Comparison of ENCODE assay signal across 12 cellular contexts in the genomic region with DNA sequence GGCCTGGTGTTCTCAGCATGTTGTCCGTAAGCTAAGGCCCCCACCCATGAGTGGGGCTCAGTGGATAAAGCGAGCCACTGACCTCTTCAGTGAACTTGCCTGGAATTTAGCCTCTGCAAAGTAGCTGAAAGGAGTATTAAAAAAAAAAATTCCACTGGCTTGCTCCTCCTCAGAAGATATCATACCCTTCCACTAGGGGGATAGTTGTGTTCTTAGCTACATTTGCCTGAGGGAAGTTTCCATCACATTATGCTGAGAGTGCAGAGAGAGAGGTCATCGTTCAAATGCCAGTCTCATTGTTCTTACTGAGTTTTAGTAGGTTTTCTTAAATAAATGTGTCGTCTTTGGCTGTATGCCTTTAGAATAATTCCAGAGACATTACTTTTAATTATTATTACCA.
A peak's percentile ranks its signal among the peaks of the same experiment; 100 is the strongest.
DNase-seq lines count a peak whose midpoint lies in the region; ATAC-seq and TF ChIP-seq lines count a peak whose summit lies in the region.
"Had no signal": no experiment of that assay in that cellular context is flagged by ENCODE, and none has a peak within 500 bp of the region (broad histone marks: within the 10 kb centered on the region; RNA-seq: fewer than 3 reads in every experiment).

No MANE protein-coding gene starts in this region.

- peak; percentile 43 for ATAC-seq in GM18861 (IDR thresholded peaks at IDR 0.05; ENCODE audit: unreplicated experiment)
- no peak for ATAC-seq in stimulated activated naive CD8-positive, alpha-beta T cell treated with anti-CD3 and anti-CD28 coated beads, Interleukin-15, amount 100 ng/mL, for 72 hours
- ATAC-seq: activated CD8-positive, alpha-beta T cell treated with anti-CD3 and anti-CD28 coated beads for 36 hours had no signal

- peak; percentile 11 for DNase-seq in 8988T
- DNase-seq in NCI-H526 treated with DMSO at 0.1 percent for 48 hours (lab: John Stamatoyannopoulos, UW), result peak; percentile 27
- DNase-seq in endodermal cell, result no peak
- DNase-seq in inferior parietal cortex (ENCODE audit: extremely low spot score), result no peak
- DNase-seq in stimulated activated naive CD8-positive, alpha-beta T cell treated with anti-CD3 and anti-CD28 coated beads, Interleukin-15, amount 100 ng/mL, for 72 hours, result no peak
- no peak for DNase-seq in activated T-helper 2 cell treated with anti-CD3 and anti-CD28 coated beads, Interferon-gamma antibody, Interleukin-2, Interleukin-4, amounts not matched to agents 10 μg/mL and 5 μg/mL and 100 μg/mL, durations not matched to agents 14 hours and 24 hours and 36 hours (ENCODE audit: low spot score)
- no peak for DNase-seq in cerebellum (ENCODE audit: low spot score)
- DNase-seq: activated CD8-positive, alpha-beta T cell treated with anti-CD3 and anti-CD28 coated beads for 36 hours had no signal

- no peak overlapping the region for H3K27ac Mint-ChIP-seq in endodermal cell
- H3K27ac Mint-ChIP-seq in stimulated activated naive CD8-positive, alpha-beta T cell treated with anti-CD3 and anti-CD28 coated beads, Interleukin-15, amount 100 ng/mL, for 72 hours, result no peak overlapping the region
- H3K27ac Mint-ChIP-seq in activated T-helper 2 cell treated with anti-CD3 and anti-CD28 coated beads, Interferon-gamma antibody, Interleukin-2, Interleukin-4, amounts not matched to agents 10 μg/mL and 5 μg/mL and 100 μg/mL, durations not matched to agents 14 hours and 24 hours and 36 hours, result no peak overlapping the region
- H3K27ac Mint-ChIP-seq: activated CD8-positive, alpha-beta T cell treated with anti-CD3 and anti-CD28 coated beads for 36 hours; IgD-negative memory B cell had no signal

- peaks cover 24% of the 10 kb centered on the region for H3K9me3 ChIP-seq in endodermal cell (ENCODE audit: control insufficient read depth, low read length)

- no peak overlapping the region for H3K4me3 ChIP-seq in endodermal cell (ENCODE audit: low read length)
- H3K4me3 ChIP-seq: ascending aorta; BLaER1 treated with 17β-estradiol and CSF1 and Interleukin-3, amounts not matched to agents 10 nM and 100 nM had no signal

- no peaks in the 10 kb centered on the region for H3K27me3 ChIP-seq in endodermal cell (ENCODE audit: control insufficient read depth, insufficient read depth, low read length, poor library complexity, severe bottlenecking)
- H3K27me3 ChIP-seq: ascending aorta; BLaER1 treated with 17β-estradiol and CSF1 and Interleukin-3, amounts not matched to agents 10 nM and 100 nM had no signal

- H3K27ac ChIP-seq in endodermal cell (ENCODE audit: low read depth, low read length), result no peak overlapping the region
- H3K27ac ChIP-seq: ascending aorta; BLaER1 treated with 17β-estradiol and CSF1 and Interleukin-3, amounts not matched to agents 10 nM and 100 nM had no signal

- no peaks in the 10 kb centered on the region for H3K36me3 ChIP-seq in endodermal cell (ENCODE audit: control insufficient read depth, insufficient read depth, low read length)
- H3K36me3 ChIP-seq: ascending aorta; BLaER1 treated with 17β-estradiol and CSF1 and Interleukin-3, amounts not matched to agents 10 nM and 100 nM had no signal

- peaks cover 5% of the 10 kb centered on the region for H3K9me3 Mint-ChIP-seq in endodermal cell
- H3K9me3 Mint-ChIP-seq in stimulated activated naive CD8-positive, alpha-beta T cell treated with anti-CD3 and anti-CD28 coated beads, Interleukin-15, amount 100 ng/mL, for 72 hours, result peaks cover 6 to 22% of the 10 kb centered on the region in 2 donors
- H3K9me3 Mint-ChIP-seq in activated T-helper 2 cell treated with anti-CD3 and anti-CD28 coated beads, Interferon-gamma antibody, Interleukin-2, Interleukin-4, amounts not matched to agents 10 μg/mL and 5 μg/mL and 100 μg/mL, durations not matched to agents 14 hours and 24 hours and 36 hours, result peaks cover 20% of the 10 kb centered on the region

- peak; percentile 81 for TF ChIP-seq CTCF in endodermal cell (conservative IDR thresholded peaks at IDR 0.05)

- 50 to 69% methylated on average over 2 to 3 of the region's 4 CpGs for WGBS in endodermal cell (ENCODE audit: insufficient coverage in 1 of 2, insufficient read length in 1 of 2), 2 experiments

- no peak overlapping the region for H3K4me3 Mint-ChIP-seq in endodermal cell
- no peak overlapping the region for H3K4me3 Mint-ChIP-seq in stimulated activated naive CD8-positive, alpha-beta T cell treated with anti-CD3 and anti-CD28 coated beads, Interleukin-15, amount 100 ng/mL, for 72 hours
- no peak overlapping the region for H3K4me3 Mint-ChIP-seq in activated T-helper 2 cell treated with anti-CD3 and anti-CD28 coated beads, Interferon-gamma antibody, Interleukin-2, Interleukin-4, amounts not matched to agents 10 μg/mL and 5 μg/mL and 100 μg/mL, durations not matched to agents 14 hours and 24 hours and 36 hours (ENCODE audit: low read depth)
- H3K4me3 Mint-ChIP-seq: activated CD8-positive, alpha-beta T cell treated with anti-CD3 and anti-CD28 coated beads for 36 hours; IgD-negative memory B cell had no signal

- H3K4me1 ChIP-seq in endodermal cell (ENCODE audit: control insufficient read depth, insufficient read depth, low read length), result no peaks in the 10 kb centered on the region
- H3K4me1 ChIP-seq: ascending aorta; BLaER1 treated with 17β-estradiol and CSF1 and Interleukin-3, amounts not matched to agents 10 nM and 100 nM had no signal

- H3K27me3 Mint-ChIP-seq in endodermal cell (ENCODE audit: insufficient read depth), result no peaks in the 10 kb centered on the region
- H3K27me3 Mint-ChIP-seq in stimulated activated naive CD8-positive, alpha-beta T cell treated with anti-CD3 and anti-CD28 coated beads, Interleukin-15, amount 100 ng/mL, for 72 hours, result no peaks in the 10 kb centered on the region
- H3K27me3 Mint-ChIP-seq in activated T-helper 2 cell treated with anti-CD3 and anti-CD28 coated beads, Interferon-gamma antibody, Interleukin-2, Interleukin-4, amounts not matched to agents 10 μg/mL and 5 μg/mL and 100 μg/mL, durations not matched to agents 14 hours and 24 hours and 36 hours (ENCODE audit: low read depth), result no peaks in the 10 kb centered on the region
- H3K27me3 Mint-ChIP-seq: activated CD8-positive, alpha-beta T cell treated with anti-CD3 and anti-CD28 coated beads for 36 hours; IgD-negative memory B cell had no signal

- no peak overlapping the region for H3K9ac ChIP-seq in endodermal cell (ENCODE audit: extremely low read depth, low read length, poor library complexity, severe bottlenecking)
- H3K9ac ChIP-seq: BLaER1 treated with 17β-estradiol and CSF1 and Interleukin-3, amounts not matched to agents 10 nM and 100 nM had no signal

- H3K36me3 Mint-ChIP-seq in endodermal cell (ENCODE audit: low read depth), result peaks cover 4% of the 10 kb centered on the region
- no peaks in the 10 kb centered on the region for H3K36me3 Mint-ChIP-seq in activated T-helper 2 cell treated with anti-CD3 and anti-CD28 coated beads, Interferon-gamma antibody, Interleukin-2, Interleukin-4, amounts not matched to agents 10 μg/mL and 5 μg/mL and 100 μg/mL, durations not matched to agents 14 hours and 24 hours and 36 hours (ENCODE audit: low read depth)
- H3K36me3 Mint-ChIP-seq: IgD-negative memory B cell had no signal

- intact Hi-C loops in activated T-helper 2 cell treated with anti-CD3 and anti-CD28 coated beads, Interferon-gamma antibody, Interleukin-2, Interleukin-4, amounts not matched to agents 10 μg/mL and 5 μg/mL and 100 μg/mL, durations not matched to agents 14 hours and 24 hours and 36 hours (cut with micrococcal nuclease), result no loop called here

- peaks cover 7% of the 10 kb centered on the region for H3K4me1 Mint-ChIP-seq in endodermal cell
- H3K4me1 Mint-ChIP-seq in stimulated activated naive CD8-positive, alpha-beta T cell treated with anti-CD3 and anti-CD28 coated beads, Interleukin-15, amount 100 ng/mL, for 72 hours, result no peaks in the 10 kb centered on the region
- no peaks in the 10 kb centered on the region for H3K4me1 Mint-ChIP-seq in activated T-helper 2 cell treated with anti-CD3 and anti-CD28 coated beads, Interferon-gamma antibody, Interleukin-2, Interleukin-4, amounts not matched to agents 10 μg/mL and 5 μg/mL and 100 μg/mL, durations not matched to agents 14 hours and 24 hours and 36 hours (ENCODE audit: low read depth)
- H3K4me1 Mint-ChIP-seq: IgD-negative memory B cell had no signal

Comparison
In these comparisons a context has a peak if more than half of its experiments do, and no peak if none do; other contexts are left out.
1. DNase-seq: peak in 8988T (single experiment) and NCI-H526 treated with DMSO at 0.1 percent for 48 hours (single experiment); none in endodermal cell (single experiment), inferior parietal cortex (single experiment), stimulated activated naive CD8-positive, alpha-beta T cell treated with anti-CD3 and anti-CD28 coated beads, Interleukin-15, amount 100 ng/mL, for 72 hours (0 of 2), activated T-helper 2 cell treated with anti-CD3 and anti-CD28 coated beads, Interferon-gamma antibody, Interleukin-2, Interleukin-4, amounts not matched to agents 10 μg/mL and 5 μg/mL and 100 μg/mL, durations not matched to agents 14 hours and 24 hours and 36 hours (single experiment) and cerebellum (single experiment).